18 cellular contexts compared by ENCODE assay signal in the genomic region with DNA sequence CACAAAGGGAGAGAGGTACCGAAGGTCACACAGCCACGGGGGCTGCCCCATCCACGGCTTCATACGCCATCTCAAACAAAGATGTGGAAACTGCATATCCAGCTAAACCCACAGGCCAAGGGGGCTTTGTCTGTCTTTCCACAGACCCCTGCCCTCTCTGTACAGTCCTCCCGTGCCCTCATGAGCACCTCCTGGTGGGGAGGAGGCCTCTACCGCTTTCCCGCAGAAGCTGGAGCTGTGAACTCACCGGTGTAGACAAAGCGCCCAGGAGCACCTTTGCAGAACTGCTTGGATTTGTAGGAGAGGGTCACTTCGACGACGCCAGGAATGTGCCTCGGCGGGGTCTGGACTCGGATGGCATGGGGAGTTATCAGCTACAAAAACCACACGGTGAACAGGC.
A peak's percentile ranks its signal among the peaks of the same experiment; 100 is the strongest.
DNase-seq lines count a peak whose midpoint lies in the region; ATAC-seq and TF ChIP-seq lines count a peak whose summit lies in the region.
"Had no signal": no experiment of that assay in that cellular context is flagged by ENCODE, and none has a peak within 500 bp of the region (broad histone marks: within the 10 kb centered on the region; RNA-seq: fewer than 3 reads in every experiment).

No MANE protein-coding gene starts in this region.

- H3K4me1 ChIP-seq in GM23338 (ENCODE audit: insufficient read depth) (peaks cover 35% of the 10 kb centered on the region), hepatocyte (ENCODE audit: insufficient read depth) (peaks cover 8% of the 10 kb centered on the region)

- H2AFZ ChIP-seq in GM23338: no peak overlapping the region
- no peak overlapping the region for H2AFZ ChIP-seq in hepatocyte

- H3K36me3 Mint-ChIP-seq in GM23338 (ENCODE audit: low read depth) (no peaks in the 10 kb centered on the region), glutamatergic neuron (ENCODE audit: unreplicated experiment) (peaks cover under 1% of the 10 kb centered on the region), type B pancreatic cell (peaks cover 11% of the 10 kb centered on the region)
- H3K36me3 Mint-ChIP-seq: CD14-positive monocyte; CD4-positive, alpha-beta memory T cell; IgD-negative memory B cell had no signal

- H3K27me3 Mint-ChIP-seq in GM23338 (ENCODE audit: insufficient read depth, low read depth, poor library complexity) (peaks cover 18% of the 10 kb centered on the region), glutamatergic neuron (ENCODE audit: unreplicated experiment) (peaks cover 54% of the 10 kb centered on the region), type B pancreatic cell (peaks cover 30% of the 10 kb centered on the region)
- H3K27me3 Mint-ChIP-seq: IgD-negative memory B cell had no signal

- H3K4me2 ChIP-seq in GM23338 (no peak overlapping the region), hepatocyte (no peak overlapping the region)
- H3K4me2 ChIP-seq: BLaER1 had no signal

- peak; percentile 45 for DNase-seq in GM23338 (ENCODE audit: low spot score)
- no peak for DNase-seq in WERI-Rb-1
- DNase-seq in glutamatergic neuron: no peak
- DNase-seq in type B pancreatic cell (ENCODE audit: extremely low spot score, unreplicated experiment): no peak
- no peak for DNase-seq in H4 (ENCODE audit: low spot score)
- DNase-seq in hepatocyte (ENCODE audit: low spot score): no peak
- DNase-seq: 8988T; CD4-positive, alpha-beta memory T cell; DMS153; DMS79; GDM1; GOT3; HFFc6 had no signal

- peak; percentile 44 to 58 for TF ChIP-seq CTCF in GM23338 (conservative IDR thresholded peaks at IDR 0.05; ENCODE audit: low read depth in 2 of 2)
- TF ChIP-seq CTCF in WERI-Rb-1 (IDR thresholded peaks at IDR 0.05; ENCODE audit: low read depth, low read length): peak; percentile 23; the same call in 1 of the 2 replicates
- no peak for TF ChIP-seq CTCF in glutamatergic neuron (IDR thresholded peaks at IDR 0.05; ENCODE audit: partially characterized antibody, unreplicated experiment)
- TF ChIP-seq CTCF in type B pancreatic cell (conservative IDR thresholded peaks at IDR 0.05): peak; percentile 26
- TF ChIP-seq CTCF in hepatocyte (IDR thresholded peaks at IDR 0.05; ENCODE audit: poor library complexity): no peak

- H4K20me1 ChIP-seq in GM23338 (replicated peaks; ENCODE audit: insufficient read depth): no peaks in the 10 kb centered on the region
- no peaks in the 10 kb centered on the region for H4K20me1 ChIP-seq in hepatocyte (ENCODE audit: insufficient read depth, poor library complexity, severe bottlenecking)
- H4K20me1 ChIP-seq: BLaER1 had no signal

- H3K9me2 ChIP-seq in GM23338 (ENCODE audit: insufficient read depth) (no peaks in the 10 kb centered on the region), hepatocyte (replicated peaks; ENCODE audit: insufficient read depth) (no peaks in the 10 kb centered on the region)

- no peaks in the 10 kb centered on the region for H3K9me3 Mint-ChIP-seq in GM23338
- peaks cover 75% of the 10 kb centered on the region for H3K9me3 Mint-ChIP-seq in glutamatergic neuron (ENCODE audit: unreplicated experiment)
- H3K9me3 Mint-ChIP-seq in type B pancreatic cell: peaks cover 4% of the 10 kb centered on the region
- H3K9me3 Mint-ChIP-seq: CD4-positive, alpha-beta memory T cell; IgD-negative memory B cell had no signal

- H3K27me3 ChIP-seq in GM23338 (ENCODE audit: insufficient read depth) (no peaks in the 10 kb centered on the region), WERI-Rb-1 (ENCODE audit: insufficient read depth, low read depth, severe bottlenecking) (no peaks in the 10 kb centered on the region), hepatocyte (no peaks in the 10 kb centered on the region)
- H3K27me3 ChIP-seq: BLaER1 had no signal

- H3K4me1 Mint-ChIP-seq in GM23338: peaks cover 54% of the 10 kb centered on the region
- peaks cover 55% of the 10 kb centered on the region for H3K4me1 Mint-ChIP-seq in glutamatergic neuron (ENCODE audit: low read depth, unreplicated experiment)
- peaks cover 23% of the 10 kb centered on the region for H3K4me1 Mint-ChIP-seq in type B pancreatic cell (ENCODE audit: unreplicated experiment)

- H3K36me3 ChIP-seq in GM23338 (ENCODE audit: insufficient read depth) (no peaks in the 10 kb centered on the region), WERI-Rb-1 (no peaks in the 10 kb centered on the region), hepatocyte (replicated peaks; ENCODE audit: insufficient read depth, low read depth) (no peaks in the 10 kb centered on the region)
- H3K36me3 ChIP-seq: BLaER1 had no signal

- H3K4me3 ChIP-seq in GM23338 (no peak overlapping the region), WERI-Rb-1 (ENCODE audit: low read depth, low read length) (no peak overlapping the region), hepatocyte (no peak overlapping the region)
- H3K4me3 ChIP-seq: BLaER1 had no signal

- H3K9me3 ChIP-seq in WERI-Rb-1 (ENCODE audit: severe bottlenecking): no peaks in the 10 kb centered on the region
- no peaks in the 10 kb centered on the region for H3K9me3 ChIP-seq in hepatocyte (ENCODE audit: low read depth)
- H3K9me3 ChIP-seq: BLaER1 had no signal

- no peaks in the 10 kb centered on the region for H3K79me2 ChIP-seq in GM23338 (replicated peaks; ENCODE audit: insufficient read depth)
- no peaks in the 10 kb centered on the region for H3K79me2 ChIP-seq in hepatocyte

- H3K27ac ChIP-seq in GM23338 (ENCODE audit: low read depth): no peak overlapping the region
- no peak overlapping the region for H3K27ac ChIP-seq in WERI-Rb-1
- H3K27ac ChIP-seq in hepatocyte: no peak overlapping the region
- H3K27ac ChIP-seq: BLaER1 had no signal

- no peaks in the 10 kb centered on the region for H3F3A ChIP-seq in GM23338 (replicated peaks; ENCODE audit: low read depth)

- no peak overlapping the region for H3K4me3 Mint-ChIP-seq in GM23338
- peak overlapping the region; percentile 52 for H3K4me3 Mint-ChIP-seq in glutamatergic neuron (ENCODE audit: unreplicated experiment)
- no peak overlapping the region for H3K4me3 Mint-ChIP-seq in type B pancreatic cell
- H3K4me3 Mint-ChIP-seq: CD14-positive monocyte; CD4-positive, alpha-beta memory T cell; HFFc6; IgD-negative memory B cell had no signal

- WGBS in hepatocyte (ENCODE audit: low lambda C conversion rate, missing lambda C conversion rate): 92% methylated on average over 16 of the region's 16 CpGs

- H3K27ac Mint-ChIP-seq in GM23338 (no peak overlapping the region), glutamatergic neuron (ENCODE audit: unreplicated experiment) (peak overlapping the region; percentile 85), type B pancreatic cell (no peak overlapping the region)
- H3K27ac Mint-ChIP-seq: CD14-positive monocyte; CD4-positive, alpha-beta memory T cell; HFFc6; IgD-negative memory B cell had no signal

- peak; percentile 35 for ATAC-seq in GM23338
- ATAC-seq in GM19395 (IDR thresholded peaks at IDR 0.05; ENCODE audit: unreplicated experiment): no peak
- ATAC-seq: HCT116 had no signal

TF ChIP-seq in GM23338, 12 proteins besides CTCF, POLR2A, EP300 and RAD21 (continues in another document):
- TF ChIP-seq EZH2 (IDR thresholded peaks at IDR 0.05; ENCODE audit: low read depth, unreplicated experiment): no peak
- no peak for TF ChIP-seq ZNF331 (CRISPR knock-in tag; IDR thresholded peaks at IDR 0.05; ENCODE audit: low read depth)

Comparison
In these comparisons a context has a peak if more than half of its experiments do, and no peak if none do; other contexts are left out.
1. CTCF ChIP-seq: peak in GM23338 (2 of 2), WERI-Rb-1 (single experiment) and type B pancreatic cell (single experiment); none in glutamatergic neuron (single experiment) and hepatocyte (single experiment).